ENCODE assay signal across 1 cellular context in genomic region chr3:120324185-120324584, GRCh38.
A peak's percentile ranks its signal among the peaks of the same experiment; 100 is the strongest.
TF ChIP-seq lines count a peak whose summit lies in the region.

No MANE protein-coding gene starts in this region.

TF ChIP-seq in GM12878, 131 proteins besides CTCF, POLR2A, EP300 and RAD21:
- TF ChIP-seq ATF7 (IDR thresholded peaks at IDR 0.05; ENCODE audit: low read depth): 0 out of 2 replicates have a peak, but pooled peaks have one; percentile 45
- TF ChIP-seq IRF5 (IDR thresholded peaks at IDR 0.05; ENCODE audit: borderline replicate concordance): no peak
- TF ChIP-seq YY1 (IDR thresholded peaks at IDR 0.05; ENCODE audit: low read depth, low read length): no peak
- no peak for TF ChIP-seq BHLHE40 (IDR thresholded peaks at IDR 0.05; ENCODE audit: borderline replicate concordance in 1 of 2, low read depth in 2 of 2, low read length in 1 of 2)
